ENCODE assay signal across 20 cellular contexts in genomic region chr22:24051568-24051967, GRCh38. TPM values are rescaled to one million over a fixed set of nuclear protein-coding genes. Genes with fewer than 3 reads are reported as not detected.
DNase-seq lines count a peak whose midpoint lies in the region; ATAC-seq and TF ChIP-seq lines count a peak whose summit lies in the region.
"Had no signal": no experiment of that assay in that cellular context is flagged by ENCODE, and none has a peak within 500 bp of the region (broad histone marks: within the 10 kb centered on the region; RNA-seq: fewer than 3 reads in every experiment).

No MANE protein-coding gene starts in this region.

- no peaks in the 10 kb centered on the region for H3K27me3 ChIP-seq in BE2C
- H3K27me3 ChIP-seq: ascending aorta; BLaER1 treated with 17β-estradiol and CSF1 and Interleukin-3, amounts not matched to agents 10 nM and 100 nM; tibial nerve had no signal

- H3K4me3 ChIP-seq in BE2C (ENCODE audit: low read depth, low read length), result no peak overlapping the region
- H3K4me3 ChIP-seq: ascending aorta; BLaER1 treated with 17β-estradiol and CSF1 and Interleukin-3, amounts not matched to agents 10 nM and 100 nM; prostate gland; tibial nerve had no signal

- H3K36me3 ChIP-seq in BE2C, result peaks cover 63% of the 10 kb centered on the region

- no peaks in the 10 kb centered on the region for H3K4me1 ChIP-seq in BE2C
- H3K4me1 ChIP-seq: prostate gland, tibial nerve had no signal

- ATAC-seq in Right ventricle myocardium inferior, result peak; percentile 75
- peak; percentile 70 to 80 for ATAC-seq in left cardiac atrium
- ATAC-seq in sciatic nerve, result peak; percentile 75
- ATAC-seq: natural killer cell treated with Interleukin-12 subunit alpha and Interleukin-12 subunit beta and Interleukin-15 and Interleukin-18, amount 100 ng/mL, for 72 hours had no signal

- no peak for TF ChIP-seq CTCF in BE2C (IDR thresholded peaks at IDR 0.05; ENCODE audit: low read depth, low read length)

- H3K9me3 ChIP-seq in BE2C, result no peaks in the 10 kb centered on the region
- H3K9me3 ChIP-seq: ascending aorta; BLaER1 treated with 17β-estradiol and CSF1 and Interleukin-3, amounts not matched to agents 10 nM and 100 nM; prostate gland; tibial nerve had no signal

- DNase-seq in Right ventricle myocardium inferior (ENCODE audit: missing footprints), result no peak
- no peak for DNase-seq in cardiac septum (ENCODE audit: low spot score)
- peak; percentile 55 for DNase-seq in left cardiac atrium
- no peak for DNase-seq in sciatic nerve (ENCODE audit: low spot score)
- no peak for DNase-seq in activated T-cell treated with anti-CD3 and anti-CD28 coated beads for 4 hours
- DNase-seq in ureter (ENCODE audit: low spot score), result no peak
- no peak for DNase-seq in BE2C
- DNase-seq in activated effector memory CD4-positive, alpha-beta T cell treated with anti-CD3 and anti-CD28 coated beads, Interleukin-2, amount 50 U/mL, for 16 hours, result no peak
- DNase-seq: activated CD4-positive, alpha-beta T cell treated with anti-CD3 and anti-CD28 coated beads for 4 hours; activated CD8-positive, alpha-beta memory T cell treated with anti-CD3 and anti-CD28 coated beads, Interleukin-2, amount 50 U/mL, for 4 hours; cerebellar nuclear complex; Karpas-422; NCI-H526; stimulated activated CD4-positive, alpha-beta T cell treated with anti-CD3 and anti-CD28 coated beads, Interleukin-12 subunit alpha, Interleukin-12 subunit beta, amount 100 ng/mL, for 4 hours had no signal

- intact Hi-C loops in Right ventricle myocardium inferior (cut with DNase I) (no loop called here), cardiac septum (cut with DNase I) (no loop called here), left cardiac atrium (cut with DNase I) (no loop called here), sciatic nerve (cut with DNase I) (no loop called here)

RNA-seq across cellular contexts. Expression of gene CABIN1, which starts 40.5 kb away (rescaled TPM):
- 43.0 TPM for total RNA-seq in Right ventricle myocardium inferior
- 38.0 TPM for total RNA-seq in cardiac septum
- 10 to 100 TPM; 35.1 to 38.1 TPM for total RNA-seq in left cardiac atrium
- total RNA-seq in sciatic nerve, result 67.2 TPM
- 117 TPM for total RNA-seq in ureter
- polyA plus RNA-seq in BE2C (2012; ENCODE audit: insufficient read depth, insufficient read length, low read depth), result 93.4 TPM

RNA-seq across cellular contexts. Expression of gene GSTT4, which starts 46.3 kb away (rescaled TPM):
- total RNA-seq in Right ventricle myocardium inferior (not detected), cardiac septum (not detected), left cardiac atrium (not detected), sciatic nerve (not detected), ureter (not detected)
- polyA plus RNA-seq in BE2C (2012; ENCODE audit: insufficient read depth, insufficient read length, low read depth), result not detected
- total RNA-seq: ascending aorta; natural killer cell treated with Interleukin-12 subunit alpha and Interleukin-12 subunit beta and Interleukin-15 and Interleukin-18, amount 100 ng/mL, for 72 hours; tibial nerve had no signal
- polyA plus RNA-seq: keratinocyte had no signal
